In the genomic region with DNA sequence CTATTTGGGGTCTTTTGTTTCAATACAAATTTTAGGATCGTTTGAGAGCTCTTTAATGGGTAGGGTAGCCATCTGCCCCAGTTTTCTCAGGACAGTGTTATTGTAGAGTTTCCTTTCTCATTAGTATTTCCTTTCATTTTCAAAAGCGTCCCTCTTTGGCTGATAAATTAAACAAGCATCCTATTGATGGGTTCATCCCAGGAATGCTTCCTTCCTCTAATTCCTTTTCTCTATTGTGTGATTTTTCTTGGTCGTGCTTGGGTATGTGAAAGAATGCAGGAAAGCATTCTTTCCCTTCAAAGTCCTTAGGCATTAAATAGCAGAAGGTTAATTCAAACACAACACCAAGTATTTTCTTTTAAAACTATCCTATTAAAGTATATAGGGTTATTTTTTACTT, we compare ENCODE assay signal across 32 cellular contexts. TPM values are rescaled to one million over a fixed set of nuclear protein-coding genes. Genes with fewer than 3 reads are reported as not detected.
"Had no signal": no experiment of that assay in that cellular context is flagged by ENCODE, and none has a peak within 500 bp of the region (broad histone marks: within the 10 kb centered on the region; RNA-seq: fewer than 3 reads in every experiment).

No MANE protein-coding gene starts in this region.

- H3K36me3 ChIP-seq: brain microvascular endothelial cell, WERI-Rb-1 had no signal

- ATAC-seq: activated CD4-positive, CD25-positive, alpha-beta regulatory T cell treated with anti-CD3 and anti-CD28 coated beads, Interleukin-2, amount 50 U/mL, for 24 hours; activated CD8-positive, alpha-beta memory T cell treated with anti-CD3 and anti-CD28 coated beads, Interleukin-2, amount 10 ng/mL, durations not matched to agents 7 days and 5 days; activated naive CD8-positive, alpha-beta T cell treated with anti-CD3 and anti-CD28 coated beads, Interleukin-2, amount 50 U/mL, for 24 hours had no signal

- DNase-seq: activated CD4-positive, alpha-beta memory T cell treated with anti-CD3 and anti-CD28 coated beads for 36 hours; activated CD4-positive, alpha-beta T cell treated with anti-CD3 and anti-CD28 coated beads for 4 hours; activated CD4-positive, alpha-beta T cell treated with anti-CD3 and anti-CD28 coated beads, Interleukin-2, amount 50 U/mL, for 1 hour; activated CD8-positive, alpha-beta memory T cell treated with anti-CD3 and anti-CD28 coated beads for 24 hours; activated CD8-positive, alpha-beta memory T cell treated with anti-CD3 and anti-CD28 coated beads, Interleukin-2, amount 10 ng/mL, durations not matched to agents 7 days and 5 days; activated CD8-positive, alpha-beta memory T cell treated with anti-CD3 and anti-CD28 coated beads, Interleukin-2, amount 50 U/mL, for 48 hours; activated effector memory CD4-positive, alpha-beta T cell treated with Interleukin-2 at 50 U/mL for 16 hours; activated naive CD4-positive, alpha-beta T cell treated with anti-CD3 and anti-CD28 coated beads, Interleukin-2, amount 10 ng/mL, durations not matched to agents 7 days and 5 days; activated naive CD8-positive, alpha-beta T cell treated with anti-CD3 and anti-CD28 coated beads, Interleukin-2, amount 50 U/mL, for 24 hours; activated T-cell treated with anti-CD3 and anti-CD28 coated beads, Interleukin-2, amount 50 U/mL, for 48 hours; anterior cingulate cortex; brain microvascular endothelial cell; central memory CD4-positive, alpha-beta T cell; NCI-H1092 treated with DMSO at 0.1 percent for 48 hours; NCI-H1417; NCI-H146; NCI-H187; NCI-H2029 treated with DMSO at 0.1 percent for 48 hours; NCI-H2107; NCI-H2171; NCI-H510A; NCI-H526; NCI-H748 treated with DMSO at 0.1 percent for 48 hours; NK-92 treated with Interleukin-12 subunit alpha and Interleukin-12 subunit beta, amount 100 ng/mL, for 24 hours; Right ventricle myocardium superior; T1000; WERI-Rb-1 had no signal

- H3K4me3 ChIP-seq: SK-N-MC had no signal

- H3K27ac ChIP-seq: brain microvascular endothelial cell, SK-N-MC, WERI-Rb-1 had no signal

- H3K27me3 ChIP-seq: brain microvascular endothelial cell had no signal

RNA-seq across cellular contexts. Expression of gene SLC13A1, which starts 14.0 kb away (rescaled TPM):
- total RNA-seq: activated CD4-positive, alpha-beta memory T cell treated with anti-CD3 and anti-CD28 coated beads for 36 hours; activated CD8-positive, alpha-beta memory T cell treated with anti-CD3 and anti-CD28 coated beads, Interleukin-2, amount 10 ng/mL, durations not matched to agents 7 days and 5 days; cerebellum; M059J; Right ventricle myocardium superior; T-helper 1 cell treated with Interleukin-12 subunit alpha and Interleukin-12 subunit beta and Interleukin-4 antibody, amounts not matched to agents 30 ng/mL and 1 ng/mL, for 36 hours had no signal
